ENCODE assay signal across 18 cellular contexts in the genomic region with DNA sequence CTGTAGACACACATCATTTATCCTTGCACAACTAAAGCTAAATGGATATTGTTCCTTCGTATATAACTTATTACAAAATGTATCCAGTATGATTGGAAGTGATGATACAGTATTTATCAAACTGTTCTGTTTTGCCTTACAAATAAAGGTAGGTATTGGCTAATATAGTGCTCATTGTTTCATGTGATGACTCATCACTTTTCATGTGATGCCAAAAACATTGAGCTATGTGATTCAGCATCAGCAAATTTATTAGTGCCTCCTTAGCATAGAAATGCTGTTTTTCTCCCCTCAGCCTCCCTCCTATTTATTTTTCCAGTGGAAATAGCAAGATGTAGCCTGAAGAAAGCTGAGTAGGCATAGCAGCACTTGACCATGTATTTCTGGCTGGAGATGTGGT.
DNase-seq lines count a peak whose midpoint lies in the region; ATAC-seq, FAIRE-seq and TF ChIP-seq lines count a peak whose summit lies in the region.
"Had no signal": no experiment of that assay in that cellular context is flagged by ENCODE, and none has a peak within 500 bp of the region (broad histone marks: within the 10 kb centered on the region; RNA-seq: fewer than 3 reads in every experiment).

No MANE protein-coding gene starts in this region.

- no TSS peak for BruUV-seq in endothelial cell of umbilical vein (replicated peaks; lab: Mats Ljungman, UMichigan)

- intact Hi-C loops in endothelial cell of umbilical vein (cut with micrococcal nuclease) (no loop called here), ovary (cut with DNase I) (loop anchor here in 1 of 4 donors (10.0 kb wide), 1 partner anchor 310 kb away; no protein-coding TSS in a partner anchor), mucosa of descending colon (cut with DNase I, micrococcal nuclease) (no loop called here)

- no peaks in the 10 kb centered on the region for H3K36me3 ChIP-seq in endothelial cell of umbilical vein (ENCODE audit: control insufficient read depth in 2 of 2, extremely low read depth in 1 of 2, insufficient read depth in 2 of 2, low read length in 2 of 2)
- H3K36me3 ChIP-seq in ovary = no peaks in the 10 kb centered on the region
- H3K36me3 ChIP-seq in mucosa of descending colon (ENCODE audit: low read depth) = no peaks in the 10 kb centered on the region
- H3K36me3 ChIP-seq: colonic mucosa, suprapubic skin had no signal

- no peak overlapping the region for H3K9ac ChIP-seq in endothelial cell of umbilical vein (replicated peaks; ENCODE audit: extremely low read depth, insufficient read depth, low read length)

- no peaks in the 10 kb centered on the region for H3K79me2 ChIP-seq in endothelial cell of umbilical vein (ENCODE audit: control insufficient read depth, insufficient read depth, low read length)

- TF ChIP-seq CTCF in RWPE1 (conservative IDR thresholded peaks at IDR 0.05; ENCODE audit: low read depth) = no peak
- TF ChIP-seq CTCF in endothelial cell of umbilical vein (IDR thresholded peaks at IDR 0.05; ENCODE audit: extremely low read depth in 1 of 2, insufficient read depth in 1 of 2, low read depth in 1 of 2, low read length in 2 of 2) = no peak
- no peak for TF ChIP-seq CTCF in ovary (IDR thresholded peaks at IDR 0.05)
- TF ChIP-seq CTCF in mucosa of descending colon (IDR thresholded peaks at IDR 0.05) = no peak

- H2AFZ ChIP-seq in endothelial cell of umbilical vein (ENCODE audit: low read depth, low read length) = no peak overlapping the region

- H3K9me3 ChIP-seq in endothelial cell of umbilical vein (replicated peaks; ENCODE audit: control insufficient read depth, insufficient read depth, low read length) (no peaks in the 10 kb centered on the region), ovary (no peaks in the 10 kb centered on the region), mucosa of descending colon (no peaks in the 10 kb centered on the region)
- H3K9me3 ChIP-seq: colonic mucosa had no signal

- no peak for ATAC-seq in mucosa of descending colon
- ATAC-seq: activated T-helper 17 cell treated with anti-CD3 and anti-CD28 coated beads, Interleukin-2, amount 50 U/mL, for 72 hours had no signal

- H3K9me1 ChIP-seq in endothelial cell of umbilical vein (replicated peaks; ENCODE audit: control insufficient read depth, extremely low read depth, insufficient read depth, low read length) = no peaks in the 10 kb centered on the region

- DNase-seq in H54 (ENCODE audit: insufficient read length, low spot score) (no peak), RWPE1 (ENCODE audit: low spot score) (peak; percentile 59), endothelial cell of umbilical vein (ENCODE audit: low read depth, low spot score) (peak; percentile 71), pulmonary artery endothelial cell (ENCODE audit: low read depth, low spot score) (peak; percentile 15), HUDEP-2 (lab: John Stamatoyannopoulos, UW; ENCODE audit: unreplicated experiment in 76 of 76) (no peak), ovary (no peak), mucosa of descending colon (no peak)
- DNase-seq: colonic mucosa; erythroblast; KG1; NCI-H1436; NCI-H2227 treated with DMSO at 0.1 percent for 48 hours; nucleus accumbens; stimulated activated CD4-positive, alpha-beta T cell treated with anti-CD3 and anti-CD28 coated beads, Interleukin-4, amount 100 ng/mL, for 4 hours had no signal

- H4K20me1 ChIP-seq in endothelial cell of umbilical vein (replicated peaks; ENCODE audit: control insufficient read depth, extremely low read depth, insufficient read depth, low read length) = no peaks in the 10 kb centered on the region

- CTCF ChIA-PET in RWPE1 (lab: Yijun Ruan, JAX) = interaction anchor here (0.5 to 0.6 kb wide), 2 partner anchors 18 to 625 kb away, joined by 3 to 6 read pairs; no protein-coding TSS in a partner anchor
- CTCF ChIA-PET in endothelial cell of umbilical vein (lab: Charles Lee) = interaction anchor here (0.6 to 1.6 kb wide), 8 partner anchors 9 to 615 kb away, joined by 3 to 9 read pairs (median 3); no protein-coding TSS in a partner anchor

- WGBS in ovary, 3 donors = 97 to 100% (median 97%) methylated on average over 1 of the region's 1 CpG

- FAIRE-seq in H54 (lab: Jason Lieb, UNC) (peak; percentile 23), endothelial cell of umbilical vein (lab: Jason Lieb, UNC) (peak; percentile 24)
- FAIRE-seq: GM18507 had no signal

- H3K4me1 ChIP-seq in endothelial cell of umbilical vein (ENCODE audit: control insufficient read depth, extremely low read depth, insufficient read depth, low read length) (peaks cover 16% of the 10 kb centered on the region), ovary (ENCODE audit: insufficient read depth) (no peaks in the 10 kb centered on the region), mucosa of descending colon (ENCODE audit: low read depth) (no peaks in the 10 kb centered on the region)
- H3K4me1 ChIP-seq: colonic mucosa, suprapubic skin had no signal

- dilution Hi-C loops in endothelial cell of umbilical vein (cut with MboI; ENCODE audit: extremely low pct_ligation_motif_present, low sequenced_read_pairs) = no loop called here

- H3K4me3 ChIP-seq in endothelial cell of umbilical vein (replicated peaks in 1 of 3; ENCODE audit: insufficient read depth in 1 of 3, low read depth in 1 of 3, low read length in 3 of 3) (no peak overlapping the region), ovary (no peak overlapping the region), mucosa of descending colon (no peak overlapping the region)
- H3K4me3 ChIP-seq: colonic mucosa, skin epidermis, suprapubic skin had no signal

- H3K27me3 ChIP-seq in endothelial cell of umbilical vein (ENCODE audit: control insufficient read depth in 2 of 2, insufficient read depth in 2 of 2, low read length in 2 of 2) = no peaks in the 10 kb centered on the region
- H3K27me3 ChIP-seq in ovary = no peaks in the 10 kb centered on the region
- H3K27me3 ChIP-seq: colonic mucosa, suprapubic skin had no signal

- H3K4me2 ChIP-seq in endothelial cell of umbilical vein (ENCODE audit: insufficient read depth, low read length) = no peak overlapping the region

- POLR2A ChIA-PET in RWPE1 (lab: Yijun Ruan, JAX; ENCODE audit: low non-redundant PET) (no interaction called here), endothelial cell of umbilical vein (lab: Charles Lee) (interaction anchor here (0.8 kb wide), 1 partner anchor 9 kb away, joined by 3 read pairs; no protein-coding TSS in a partner anchor)

- H3K27ac ChIP-seq in RWPE1 (no peak overlapping the region), endothelial cell of umbilical vein (ENCODE audit: insufficient read depth, low read depth, low read length) (no peak overlapping the region), ovary (no peak overlapping the region)
- H3K27ac ChIP-seq: colonic mucosa, skin epidermis, suprapubic skin had no signal

- TF ChIP-seq POLR2A in H54 (IDR thresholded peaks at IDR 0.05; ENCODE audit: low read depth, low read length) (no peak), endothelial cell of umbilical vein (IDR thresholded peaks at IDR 0.05; ENCODE audit: low read depth, low read length) (no peak), ovary (IDR thresholded peaks at IDR 0.05) (no peak)

- no peak for TF ChIP-seq EP300 in ovary (IDR thresholded peaks at IDR 0.05)

TF ChIP-seq in endothelial cell of umbilical vein, 7 proteins besides CTCF, POLR2A, EP300 and RAD21:
- TF ChIP-seq MAX (IDR thresholded peaks at IDR 0.05; ENCODE audit: insufficient read depth, insufficient read length) (no peak), EZH2 (IDR thresholded peaks at IDR 0.05; ENCODE audit: borderline replicate concordance, low read depth, low read length, severe bottlenecking) (no peak), POLR2AphosphoS5 (IDR thresholded peaks at IDR 0.05; ENCODE audit: insufficient read depth, low read depth, low read length) (no peak), JUN (IDR thresholded peaks at IDR 0.05; ENCODE audit: borderline replicate concordance, insufficient read depth, insufficient read length, low read depth) (peak; percentile 90), MYC (IDR thresholded peaks at IDR 0.05; ENCODE audit: low read depth, low read length) (no peak), FOS (IDR thresholded peaks at IDR 0.05; ENCODE audit: borderline replicate concordance, insufficient read depth, low read length) (peak; percentile 71), GATA2 (IDR thresholded peaks at IDR 0.05; ENCODE audit: insufficient read depth, insufficient read length, low read depth, low read length) (no peak)

Comparison
In these comparisons a context has a peak if more than half of its experiments do, and no peak if none do; other contexts are left out.
1. DNase-seq: peak in RWPE1 (single experiment), endothelial cell of umbilical vein (single experiment) and pulmonary artery endothelial cell (single experiment); none in H54 (single experiment), HUDEP-2 (0 of 76), ovary (0 of 5) and mucosa of descending colon (0 of 3).